37 cellular contexts compared by ENCODE assay signal in genomic region chr9:19769213-19769612, GRCh38. TPM values are rescaled to one million over a fixed set of nuclear protein-coding genes. Genes with fewer than 3 reads are reported as not detected.
DNase-seq lines count a peak whose midpoint lies in the region; ATAC-seq, FAIRE-seq and TF ChIP-seq lines count a peak whose summit lies in the region.
"Had no signal": no experiment of that assay in that cellular context is flagged by ENCODE, and none has a peak within 500 bp of the region (broad histone marks: within the 10 kb centered on the region; RNA-seq: fewer than 3 reads in every experiment).

No MANE protein-coding gene starts in this region.

- H3K4me1 ChIP-seq in keratinocyte (ENCODE audit: control insufficient read depth, extremely low read depth, insufficient read depth, low read length) (peaks cover 17% of the 10 kb centered on the region), Peyer's patch (no peaks in the 10 kb centered on the region)
- H3K4me1 ChIP-seq: heart left ventricle, sigmoid colon, SJCRH30, stomach, thyroid gland had no signal

- H3K4me1 Mint-ChIP-seq in activated naive CD4-positive, alpha-beta T cell treated with anti-CD3 and anti-CD28 coated beads for 36 hours (ENCODE audit: low read depth) = no peaks in the 10 kb centered on the region
- H3K4me1 Mint-ChIP-seq in activated naive CD8-positive, alpha-beta T cell treated with anti-CD3 and anti-CD28 coated beads, Interleukin-2, amount 50 U/mL, for 24 hours = no peaks in the 10 kb centered on the region
- H3K4me1 Mint-ChIP-seq: activated CD4-positive, alpha-beta T cell treated with anti-CD3 and anti-CD28 coated beads, Interleukin-2, amount 10 ng/mL, durations not matched to agents 24 days and 14 days; activated naive CD8-positive, alpha-beta T cell treated with anti-CD3 and anti-CD28 coated beads for 36 hours; GM23338; naive thymus-derived CD8-positive, alpha-beta T cell; WTC11 had no signal

- no peak overlapping the region for H3K9ac ChIP-seq in keratinocyte (ENCODE audit: control insufficient read depth, extremely low read depth, insufficient read depth, low read length)

- FAIRE-seq in bronchial epithelial cell (lab: Jason Lieb, UNC) = no peak
- no peak for FAIRE-seq in keratinocyte (lab: Jason Lieb, UNC)
- FAIRE-seq: colon, RCC 7860 had no signal

- dilution Hi-C loops in keratinocyte (cut with MboI; ENCODE audit: extremely low pct_ligation_motif_present, low sequenced_read_pairs) = no loop called here

- H3K4me2 ChIP-seq in keratinocyte (ENCODE audit: control insufficient read depth, extremely low read depth, insufficient read depth, low read depth, low read length) = peak overlapping the region; percentile 73
- H3K4me2 ChIP-seq: GM23338 had no signal

- no peak for TF ChIP-seq POLR2A in Peyer's patch (IDR thresholded peaks at IDR 0.05)

- no peaks in the 10 kb centered on the region for H3K79me2 ChIP-seq in keratinocyte (ENCODE audit: control insufficient read depth, insufficient read depth, low read length)

- H3K27ac ChIP-seq in keratinocyte (ENCODE audit: control insufficient read depth, insufficient read depth, low read length) (peak overlapping the region; percentile 58), Peyer's patch (no peak overlapping the region)
- H3K27ac ChIP-seq: cardiac muscle cell, heart left ventricle, sigmoid colon, SJCRH30, stomach, thyroid gland had no signal

- H3K27ac Mint-ChIP-seq in activated naive CD4-positive, alpha-beta T cell treated with anti-CD3 and anti-CD28 coated beads for 36 hours = no peak overlapping the region
- no peak overlapping the region for H3K27ac Mint-ChIP-seq in activated naive CD8-positive, alpha-beta T cell treated with anti-CD3 and anti-CD28 coated beads, Interleukin-2, amount 50 U/mL, for 24 hours
- H3K27ac Mint-ChIP-seq: activated CD4-positive, alpha-beta T cell treated with anti-CD3 and anti-CD28 coated beads, Interleukin-2, amount 10 ng/mL, durations not matched to agents 24 days and 14 days; activated naive CD8-positive, alpha-beta T cell treated with anti-CD3 and anti-CD28 coated beads for 36 hours; GM23338; naive thymus-derived CD8-positive, alpha-beta T cell; WTC11 had no signal

- peaks cover 9% of the 10 kb centered on the region for H3K27me3 Mint-ChIP-seq in activated naive CD4-positive, alpha-beta T cell treated with anti-CD3 and anti-CD28 coated beads for 36 hours (ENCODE audit: low read depth)
- no peaks in the 10 kb centered on the region for H3K27me3 Mint-ChIP-seq in activated naive CD8-positive, alpha-beta T cell treated with anti-CD3 and anti-CD28 coated beads, Interleukin-2, amount 50 U/mL, for 24 hours

- TF ChIP-seq CTCF in bronchial epithelial cell (IDR thresholded peaks at IDR 0.05; ENCODE audit: insufficient read depth, low read length, severe bottlenecking) (peak; percentile 6), keratinocyte (optimal IDR thresholded peaks at IDR 0.05 in 1 of 3, IDR thresholded peaks at IDR 0.05 in 1 of 3, conservative IDR thresholded peaks at IDR 0.05 in 1 of 3; ENCODE audit: extremely low read depth in 1 of 3, insufficient read depth in 2 of 3, low read length in 3 of 3) (peak in 2 of 3 experiments; percentile 15 to 75), Peyer's patch (IDR thresholded peaks at IDR 0.05) (no peak)

- peak; percentile 10 for DNase-seq in ELR (ENCODE audit: low read depth)
- peak; percentile 20 for DNase-seq in LHCN-M2 (ENCODE audit: low read depth)
- DNase-seq in bronchial epithelial cell (ENCODE audit: low read depth) = peak; percentile 94
- DNase-seq in keratinocyte (ENCODE audit: low read depth, low spot score) = peak; percentile 41
- no peak for DNase-seq in NOMO-1 treated with dmso at 0.1 percent for 144 hours (lab: John Stamatoyannopoulos, UW; ENCODE audit: unreplicated experiment)
- DNase-seq in activated naive CD4-positive, alpha-beta T cell treated with anti-CD3 and anti-CD28 coated beads for 36 hours = no peak
- DNase-seq in activated naive CD8-positive, alpha-beta T cell treated with anti-CD3 and anti-CD28 coated beads, Interleukin-2, amount 50 U/mL, for 24 hours = no peak
- no peak for DNase-seq in Peyer's patch
- DNase-seq: activated CD4-positive, alpha-beta T cell treated with anti-CD3 and anti-CD28 coated beads, Interleukin-2, amount 10 ng/mL, durations not matched to agents 24 days and 14 days; activated CD8-positive, alpha-beta memory T cell treated with anti-CD3 and anti-CD28 coated beads for 24 hours; activated effector memory CD4-positive, alpha-beta T cell treated with anti-CD3 and anti-CD28 coated beads, Interleukin-2, amount 50 U/mL, for 16 hours; activated naive CD8-positive, alpha-beta T cell treated with anti-CD3 and anti-CD28 coated beads for 36 hours; aorta; DMS153; heart left ventricle; MM.1S; naive thymus-derived CD8-positive, alpha-beta T cell; NCI-H2029 treated with DMSO at 0.1 percent for 48 hours; NCI-H226; NCI-H69; sigmoid colon; SJCRH30; stimulated activated CD4-positive, alpha-beta T cell treated with anti-CD3 and anti-CD28 coated beads, Interleukin-4, amount 100 ng/mL, for 1 hour; stomach; T-helper 9 cell; thyroid gland had no signal

- peak overlapping the region; percentile 28 for H2AFZ ChIP-seq in keratinocyte (ENCODE audit: control insufficient read depth, low read length)
- H2AFZ ChIP-seq: GM23338 had no signal

- H3K36me3 ChIP-seq in bronchial epithelial cell (ENCODE audit: control insufficient read depth, insufficient read depth, low read length) = no peaks in the 10 kb centered on the region
- H3K36me3 ChIP-seq in keratinocyte (ENCODE audit: control insufficient read depth in 2 of 2, extremely low read depth in 1 of 2, insufficient read depth in 2 of 2, low read length in 2 of 2) = no peaks in the 10 kb centered on the region
- no peaks in the 10 kb centered on the region for H3K36me3 ChIP-seq in Peyer's patch
- H3K36me3 ChIP-seq: cardiac muscle cell, heart left ventricle, sigmoid colon, SJCRH30, stomach, thyroid gland had no signal

- CTCF ChIA-PET in activated naive CD4-positive, alpha-beta T cell treated with anti-CD3 and anti-CD28 coated beads for 36 hours (lab: Charles Lee) = no interaction called here

- peaks cover 15% of the 10 kb centered on the region for H3K9me3 Mint-ChIP-seq in activated naive CD4-positive, alpha-beta T cell treated with anti-CD3 and anti-CD28 coated beads for 36 hours
- peaks cover 11% of the 10 kb centered on the region for H3K9me3 Mint-ChIP-seq in activated naive CD8-positive, alpha-beta T cell treated with anti-CD3 and anti-CD28 coated beads, Interleukin-2, amount 50 U/mL, for 24 hours

- H3K4me3 ChIP-seq in bronchial epithelial cell (ENCODE audit: low read depth, low read length) (no peak overlapping the region), keratinocyte (ENCODE audit: control insufficient read depth in 2 of 3, extremely low read depth in 1 of 3, insufficient read depth in 2 of 3, low read depth in 1 of 3, low read length in 3 of 3) (peak overlapping the region in 1 of 3 experiments; percentile 41), Peyer's patch (no peak overlapping the region)
- H3K4me3 ChIP-seq: cardiac muscle cell, GM23338, heart left ventricle, sigmoid colon, SJCRH30, stomach, thyroid gland had no signal

- H3K9me3 ChIP-seq in keratinocyte (ENCODE audit: control insufficient read depth, low read depth, low read length) (no peaks in the 10 kb centered on the region), Peyer's patch (peaks cover 0 to 4% (median 0%) of the 10 kb centered on the region in 4 donors)
- H3K9me3 ChIP-seq: SJCRH30, thyroid gland had no signal

- ATAC-seq in activated naive CD8-positive, alpha-beta T cell treated with anti-CD3 and anti-CD28 coated beads, Interleukin-2, amount 50 U/mL, for 24 hours = no peak
- ATAC-seq: GM23338; heart left ventricle; naive thymus-derived CD8-positive, alpha-beta T cell; WTC11 had no signal

- H3K36me3 Mint-ChIP-seq in activated naive CD4-positive, alpha-beta T cell treated with anti-CD3 and anti-CD28 coated beads for 36 hours (ENCODE audit: low read depth) = no peaks in the 10 kb centered on the region
- H3K36me3 Mint-ChIP-seq in activated naive CD8-positive, alpha-beta T cell treated with anti-CD3 and anti-CD28 coated beads, Interleukin-2, amount 50 U/mL, for 24 hours (ENCODE audit: low read depth) = no peaks in the 10 kb centered on the region
- H3K36me3 Mint-ChIP-seq: activated naive CD8-positive, alpha-beta T cell treated with anti-CD3 and anti-CD28 coated beads for 36 hours had no signal

- H3K27me3 ChIP-seq in bronchial epithelial cell (ENCODE audit: control insufficient read depth, insufficient read depth, low read length) (no peaks in the 10 kb centered on the region), keratinocyte (ENCODE audit: control insufficient read depth, extremely low read depth, insufficient read depth, low read length) (no peaks in the 10 kb centered on the region), Peyer's patch (no peaks in the 10 kb centered on the region)
- H3K27me3 ChIP-seq: cardiac muscle cell, sigmoid colon, SJCRH30, stomach, thyroid gland had no signal

- H4K20me1 ChIP-seq in keratinocyte (ENCODE audit: control insufficient read depth, extremely low read depth, insufficient read depth, low read length) = no peaks in the 10 kb centered on the region

- H3K9me1 ChIP-seq in keratinocyte (ENCODE audit: control insufficient read depth, extremely low read depth, insufficient read depth, low read length) = peaks cover 4% of the 10 kb centered on the region

- intact Hi-C loops in activated naive CD4-positive, alpha-beta T cell treated with anti-CD3 and anti-CD28 coated beads for 36 hours (cut with micrococcal nuclease) = no loop called here

- H3K4me3 Mint-ChIP-seq in activated naive CD4-positive, alpha-beta T cell treated with anti-CD3 and anti-CD28 coated beads for 36 hours = no peak overlapping the region
- no peak overlapping the region for H3K4me3 Mint-ChIP-seq in activated naive CD8-positive, alpha-beta T cell treated with anti-CD3 and anti-CD28 coated beads, Interleukin-2, amount 50 U/mL, for 24 hours
- H3K4me3 Mint-ChIP-seq: activated CD4-positive, alpha-beta T cell treated with anti-CD3 and anti-CD28 coated beads, Interleukin-2, amount 10 ng/mL, durations not matched to agents 24 days and 14 days; activated naive CD8-positive, alpha-beta T cell treated with anti-CD3 and anti-CD28 coated beads for 36 hours; GM23338; naive thymus-derived CD8-positive, alpha-beta T cell; WTC11 had no signal

RNA-seq across cellular contexts. Expression of gene SLC24A2, which starts 19.6 kb away (rescaled TPM):
- 0.06 TPM in 2 replicates for total RNA-seq in LHCN-M2 (2014; rRNA removed)
- polyA plus RNA-seq in LHCN-M2 (2012) = 0.01 TPM
- not detected in 2 replicates for total RNA-seq in bronchial epithelial cell
- under 0.01 to 0.01 TPM in 2 of 3 replicates, not detected in the other for polyA plus RNA-seq in keratinocyte
- polyA plus RNA-seq in keratinocyte (2011; ENCODE audit: low read depth) = not detected
- not detected in 2 replicates for polyA plus RNA-seq in keratinocyte (2011; cell fraction: cytosol; rRNA removed)
- not detected in 2 replicates for polyA plus RNA-seq in keratinocyte (2011; cell fraction: nucleus; rRNA removed)
- not detected in 2 replicates for polyA plus RNA-seq in keratinocyte (2012; ENCODE audit: low replicate concordance)
- 0.22 TPM in 1 of 3 replicates, not detected in the others for polyA minus RNA-seq in keratinocyte
- not detected for polyA minus RNA-seq in keratinocyte (2011; cell fraction: cytosol; rRNA and poly(A)+ RNA removed)
- polyA minus RNA-seq in keratinocyte (2011; cell fraction: nucleus; rRNA and poly(A)+ RNA removed) = not detected in 2 replicates
- total RNA-seq in activated naive CD4-positive, alpha-beta T cell treated with anti-CD3 and anti-CD28 coated beads for 36 hours = not detected
- total RNA-seq in Peyer's patch = under 1 TPM in 1 of 4 donors, not detected in 3; 0.19 TPM
- total RNA-seq: activated CD4-positive, alpha-beta T cell treated with anti-CD3 and anti-CD28 coated beads, Interleukin-2, amount 10 ng/mL, durations not matched to agents 24 days and 14 days; activated naive CD8-positive, alpha-beta T cell treated with anti-CD3 and anti-CD28 coated beads for 36 hours; aorta; epithelial cell of proximal tubule; kidney epithelial cell; lower leg skin; naive thymus-derived CD8-positive, alpha-beta T cell; pulmonary artery endothelial cell; SJCRH30; thyroid gland had no signal
- polyA plus RNA-seq: AG04450; aorta; BJ; cardiac muscle cell; naive thymus-derived CD8-positive, alpha-beta T cell had no signal

Comparison
In these comparisons a context has a peak if more than half of its experiments do, and no peak if none do; other contexts are left out.
1. DNase-seq: peak in ELR (single experiment), LHCN-M2 (single experiment), bronchial epithelial cell (single experiment) and keratinocyte (single experiment); none in NOMO-1 treated with dmso at 0.1 percent for 144 hours (single experiment), activated naive CD4-positive, alpha-beta T cell treated with anti-CD3 and anti-CD28 coated beads for 36 hours (single experiment), activated naive CD8-positive, alpha-beta T cell treated with anti-CD3 and anti-CD28 coated beads, Interleukin-2, amount 50 U/mL, for 24 hours (single experiment) and Peyer's patch (0 of 3).
2. CTCF ChIP-seq: peak in bronchial epithelial cell (single experiment) and keratinocyte (2 of 3); none in Peyer's patch (0 of 6).